20 cellular contexts compared by ENCODE assay signal in the genomic region with DNA sequence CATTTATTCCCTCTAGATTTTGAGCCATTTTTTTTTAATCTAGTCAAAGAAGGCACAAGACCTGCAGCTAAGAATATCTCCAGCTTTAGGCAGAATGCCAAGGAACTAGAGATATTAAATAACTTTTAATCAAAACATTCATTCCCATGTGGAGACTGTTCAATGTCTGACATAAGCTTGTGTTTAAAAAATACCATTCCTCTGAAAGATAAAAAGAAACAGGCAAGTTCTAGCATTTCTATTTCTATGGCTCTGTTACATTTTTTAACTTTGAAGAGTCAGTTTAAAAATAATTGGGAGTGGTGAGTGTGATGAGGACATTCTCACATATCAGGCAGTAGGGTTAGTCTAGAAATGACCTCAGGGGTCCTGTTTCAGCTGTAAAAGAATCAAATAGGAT. TPM values are rescaled to one million over a fixed set of nuclear protein-coding genes. Genes with fewer than 3 reads are reported as not detected.
DNase-seq lines count a peak whose midpoint lies in the region; ATAC-seq and TF ChIP-seq lines count a peak whose summit lies in the region.
"Had no signal": no experiment of that assay in that cellular context is flagged by ENCODE, and none has a peak within 500 bp of the region (broad histone marks: within the 10 kb centered on the region; RNA-seq: fewer than 3 reads in every experiment).

No MANE protein-coding gene starts in this region.

- POLR2A ChIA-PET in HEK293 (lab: Yijun Ruan, JAX), result no interaction called here

- no peaks in the 10 kb centered on the region for H3K27me3 ChIP-seq in skeletal muscle tissue (ENCODE audit: control insufficient read depth in 3 of 3, insufficient read depth in 3 of 3, low read length in 3 of 3)
- H3K27me3 ChIP-seq: breast epithelium, left lung, SJCRH30 had no signal

- H3K27ac ChIP-seq in HEK293 (ENCODE audit: extremely low read depth, low read depth, low read length) (no peak overlapping the region), caudate nucleus (ENCODE audit: low read depth, low read length) (peak overlapping the region; percentile 4), skeletal muscle tissue (ENCODE audit: low read depth, low read length) (peak overlapping the region; percentile 60)
- H3K27ac ChIP-seq: breast epithelium, C4-2B, HL-60, KMS-11, SJCRH30 had no signal

- H3K9me3 ChIP-seq in HEK293 (ENCODE audit: control insufficient read depth, insufficient read depth, low read depth, low read length), result no peaks in the 10 kb centered on the region
- no peaks in the 10 kb centered on the region for H3K9me3 ChIP-seq in skeletal muscle tissue (ENCODE audit: control insufficient read depth in 3 of 3, low read length in 3 of 3)
- H3K9me3 ChIP-seq: breast epithelium, left lung, SJCRH30 had no signal

- TF ChIP-seq CTCF in HEK293 (tag by site-specific recombination; IDR thresholded peaks at IDR 0.05), result no peak

- H3K9ac ChIP-seq in skeletal muscle tissue (ENCODE audit: low read depth in 1 of 3, low read length in 3 of 3), result peak overlapping the region in 1 of 3 donors; percentile 49
- H3K9ac ChIP-seq: KMS-11 had no signal

- H3K4me1 ChIP-seq in HEK293 (ENCODE audit: control insufficient read depth, insufficient read depth, low read length) (peaks cover 20% of the 10 kb centered on the region), skeletal muscle tissue (ENCODE audit: control insufficient read depth in 3 of 3, insufficient read depth in 3 of 3, low read length in 3 of 3) (peaks cover 26 to 44% (median 43%) of the 10 kb centered on the region in 3 donors)
- H3K4me1 ChIP-seq: breast epithelium had no signal

- H3K4me3 ChIP-seq in HEK293 (ENCODE audit: low read depth, low read length) (no peak overlapping the region), skeletal muscle tissue (ENCODE audit: low read length in 3 of 3) (no peak overlapping the region)
- H3K4me3 ChIP-seq: breast epithelium, left lung, SJCRH30 had no signal

- intact Hi-C loops in left cardiac atrium (cut with DNase I), result no loop called here

- ATAC-seq in left cardiac atrium (peak; percentile 50 to 51), GM18867 (IDR thresholded peaks at IDR 0.05; ENCODE audit: unreplicated experiment) (no peak), HG03039 (IDR thresholded peaks at IDR 0.05; ENCODE audit: unreplicated experiment) (no peak)
- ATAC-seq: left lung, sciatic nerve had no signal

- DNase-seq in caudate nucleus (lab: John Stamatoyannopoulos, UW) (peak in 1 of 61 donors; percentile 37), left cardiac atrium (no peak), CD1c-positive myeloid dendritic cell (ENCODE audit: extremely low spot score) (no peak), NCI-H524 (lab: John Stamatoyannopoulos, UW) (no peak)
- DNase-seq: activated CD4-positive, alpha-beta T cell treated with anti-CD3 and anti-CD28 coated beads, Interleukin-2, amount 50 U/mL, for 48 hours; activated effector memory CD4-positive, alpha-beta T cell treated with Interleukin-2 at 50 U/mL for 16 hours; left lung; NCI-H1417; NCI-H226; nephron progenitor cell had no signal

- CTCF ChIA-PET in HEK293 (lab: Yijun Ruan, JAX), result interaction anchor here (3.6 kb wide), 1 partner anchor 12 kb away, joined by 16 read pairs; no protein-coding TSS in a partner anchor

- no peaks in the 10 kb centered on the region; a peak in 1 of 3 replicates for H3K36me3 ChIP-seq in HEK293 (ENCODE audit: control insufficient read depth in 2 of 2, insufficient read depth in 1 of 2, low read length in 2 of 2)
- H3K36me3 ChIP-seq in skeletal muscle tissue (ENCODE audit: control insufficient read depth in 3 of 3, insufficient read depth in 3 of 3, low read length in 3 of 3), result peaks cover 0 to 11% (median 3%) of the 10 kb centered on the region in 3 donors
- H3K36me3 ChIP-seq: breast epithelium, left lung had no signal

TF ChIP-seq in HEK293, 187 proteins besides CTCF, POLR2A, EP300 and RAD21:
- TF ChIP-seq, protein P1, sequence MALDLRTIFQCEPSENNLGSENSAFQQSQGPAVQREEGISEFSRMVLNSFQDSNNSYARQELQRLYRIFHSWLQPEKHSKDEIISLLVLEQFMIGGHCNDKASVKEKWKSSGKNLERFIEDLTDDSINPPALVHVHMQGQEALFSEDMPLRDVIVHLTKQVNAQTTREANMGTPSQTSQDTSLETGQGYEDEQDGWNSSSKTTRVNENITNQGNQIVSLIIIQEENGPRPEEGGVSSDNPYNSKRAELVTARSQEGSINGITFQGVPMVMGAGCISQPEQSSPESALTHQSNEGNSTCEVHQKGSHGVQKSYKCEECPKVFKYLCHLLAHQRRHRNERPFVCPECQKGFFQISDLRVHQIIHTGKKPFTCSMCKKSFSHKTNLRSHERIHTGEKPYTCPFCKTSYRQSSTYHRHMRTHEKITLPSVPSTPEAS (tag by site-specific recombination; IDR thresholded peaks at IDR 0.05), result no peak
- TF ChIP-seq TRIM28 (IDR thresholded peaks at IDR 0.05; ENCODE audit: borderline replicate concordance, low read length), result no peak
- peak; percentile 22; the same call in 1 of the 2 replicates for TF ChIP-seq ZNF335 (tag by site-specific recombination; conservative IDR thresholded peaks at IDR 0.05)
- no peak for TF ChIP-seq GLI2 (tag by site-specific recombination; IDR thresholded peaks at IDR 0.05; ENCODE audit: borderline replicate concordance, low read depth)
- TF ChIP-seq, protein P2, sequence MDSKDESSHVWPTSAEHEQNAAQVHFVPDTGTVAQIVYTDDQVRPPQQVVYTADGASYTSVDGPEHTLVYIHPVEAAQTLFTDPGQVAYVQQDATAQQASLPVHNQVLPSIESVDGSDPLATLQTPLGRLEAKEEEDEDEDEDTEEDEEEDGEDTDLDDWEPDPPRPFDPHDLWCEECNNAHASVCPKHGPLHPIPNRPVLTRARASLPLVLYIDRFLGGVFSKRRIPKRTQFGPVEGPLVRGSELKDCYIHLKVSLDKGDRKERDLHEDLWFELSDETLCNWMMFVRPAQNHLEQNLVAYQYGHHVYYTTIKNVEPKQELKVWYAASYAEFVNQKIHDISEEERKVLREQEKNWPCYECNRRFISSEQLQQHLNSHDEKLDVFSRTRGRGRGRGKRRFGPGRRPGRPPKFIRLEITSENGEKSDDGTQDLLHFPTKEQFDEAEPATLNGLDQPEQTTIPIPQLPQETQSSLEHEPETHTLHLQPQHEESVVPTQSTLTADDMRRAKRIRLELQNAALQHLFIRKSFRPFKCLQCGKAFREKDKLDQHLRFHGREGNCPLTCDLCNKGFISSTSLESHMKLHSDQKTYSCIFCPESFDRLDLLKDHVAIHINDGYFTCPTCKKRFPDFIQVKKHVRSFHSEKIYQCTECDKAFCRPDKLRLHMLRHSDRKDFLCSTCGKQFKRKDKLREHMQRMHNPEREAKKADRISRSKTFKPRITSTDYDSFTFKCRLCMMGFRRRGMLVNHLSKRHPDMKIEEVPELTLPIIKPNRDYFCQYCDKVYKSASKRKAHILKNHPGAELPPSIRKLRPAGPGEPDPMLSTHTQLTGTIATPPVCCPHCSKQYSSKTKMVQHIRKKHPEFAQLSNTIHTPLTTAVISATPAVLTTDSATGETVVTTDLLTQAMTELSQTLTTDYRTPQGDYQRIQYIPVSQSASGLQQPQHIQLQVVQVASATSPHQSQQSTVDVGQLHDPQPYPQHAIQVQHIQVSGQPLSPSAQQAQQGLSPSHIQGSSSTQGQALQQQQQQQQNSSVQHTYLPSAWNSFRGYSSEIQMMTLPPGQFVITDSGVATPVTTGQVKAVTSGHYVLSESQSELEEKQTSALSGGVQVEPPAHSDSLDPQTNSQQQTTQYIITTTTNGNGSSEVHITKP (tag by site-specific recombination; IDR thresholded peaks at IDR 0.05), result no peak
- no peak for TF ChIP-seq EGR2 (tag by site-specific recombination; IDR thresholded peaks at IDR 0.05; ENCODE audit: low read depth)

RNA-seq across cellular contexts. Expression of gene RHOBTB1, which starts 48.0 kb away (rescaled TPM):
- total RNA-seq in left cardiac atrium (10 to 100 TPM in 1 of 2 donors, 1 to 10 TPM in 1; 9.5 to 14.1 TPM), skeletal muscle tissue (29.2 TPM)

Comparison
In these comparisons a context has a peak if more than half of its experiments do, and no peak if none do; other contexts are left out.
1. ATAC-seq: peak in left cardiac atrium (2 of 2); none in GM18867 (single experiment) and HG03039 (single experiment).